15 cellular contexts compared by ENCODE assay signal in the genomic region with DNA sequence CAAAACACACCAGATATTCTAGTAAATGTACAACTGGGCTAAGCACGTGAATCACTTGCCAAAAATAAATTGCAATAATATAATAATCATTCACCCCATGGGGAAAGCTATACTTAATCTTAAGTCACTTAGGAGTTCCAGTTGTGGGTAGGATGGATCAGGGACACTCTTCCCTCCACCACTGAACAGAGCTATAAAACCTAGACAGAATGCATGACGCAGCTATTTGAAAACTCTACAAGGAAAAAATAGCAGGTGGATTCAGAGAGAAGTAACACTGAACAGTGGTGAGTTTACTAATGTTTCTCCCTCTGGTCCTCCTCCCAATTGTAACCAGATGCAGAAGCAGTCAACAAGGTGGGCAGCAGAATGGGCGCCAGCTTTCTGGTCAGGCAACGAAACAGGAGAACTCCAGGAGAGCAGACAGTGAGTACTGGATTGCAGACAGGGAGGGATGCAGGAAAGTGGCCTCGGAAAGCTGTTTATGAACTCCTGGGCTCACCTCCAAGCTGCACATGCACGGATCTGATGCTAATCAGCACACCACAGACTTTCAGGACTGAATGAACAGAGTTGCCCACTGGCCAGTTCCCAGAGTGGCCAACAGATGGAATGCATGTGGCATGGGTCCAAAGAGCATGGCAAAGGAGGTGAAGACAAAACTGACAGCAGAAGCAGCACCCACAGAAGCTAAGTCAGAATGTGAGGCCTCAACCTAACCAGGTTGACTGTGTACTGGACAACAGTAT. TPM values are rescaled to one million over a fixed set of nuclear protein-coding genes. Genes with fewer than 3 reads are reported as not detected.
DNase-seq lines count a peak whose midpoint lies in the region; ATAC-seq and TF ChIP-seq lines count a peak whose summit lies in the region.
"Had no signal": no experiment of that assay in that cellular context is flagged by ENCODE, and none has a peak within 500 bp of the region (broad histone marks: within the 10 kb centered on the region; RNA-seq: fewer than 3 reads in every experiment).

No MANE protein-coding gene starts in this region.

- H3K9me3 ChIP-seq in BE2C, result no peaks in the 10 kb centered on the region
- H3K9me3 ChIP-seq: upper lobe of left lung had no signal

- TF ChIP-seq CTCF in BE2C (IDR thresholded peaks at IDR 0.05; ENCODE audit: low read depth, low read length), result peak; percentile 22; the same call in 1 of the 2 replicates
- peak; percentile 9 for TF ChIP-seq CTCF in brain microvascular endothelial cell (IDR thresholded peaks at IDR 0.05; ENCODE audit: low read depth, low read length, missing control alignments)

- H3K27ac ChIP-seq in brain microvascular endothelial cell, result no peak overlapping the region
- H3K27ac ChIP-seq: upper lobe of left lung had no signal

- no peak overlapping the region for H3K4me3 ChIP-seq in BE2C (ENCODE audit: low read depth, low read length)
- H3K4me3 ChIP-seq in brain microvascular endothelial cell (ENCODE audit: low read depth, low read length), result no peak overlapping the region
- H3K4me3 ChIP-seq: upper lobe of left lung had no signal

- peaks cover 19% of the 10 kb centered on the region for H3K4me1 ChIP-seq in BE2C
- H3K4me1 ChIP-seq: upper lobe of left lung had no signal

- H3K36me3 ChIP-seq in BE2C (peaks cover 6% of the 10 kb centered on the region), brain microvascular endothelial cell (replicated peaks) (peaks cover under 1% of the 10 kb centered on the region)

- DNase-seq in BE2C (peak; percentile 70), HT-29 (ENCODE audit: low spot score) (peak; percentile 12), brain microvascular endothelial cell (no peak), left lobe of liver (ENCODE audit: low spot score) (no peak), HCEC 1CT (no peak), HK-2 (ENCODE audit: unreplicated experiment) (no peak), T-helper 2 cell (no peak)
- DNase-seq: activated CD8-positive, alpha-beta memory T cell treated with anti-CD3 and anti-CD28 coated beads for 24 hours; activated naive CD4-positive, alpha-beta T cell; DMS53; NCI-H1694; NCI-H82; SHP77 treated with DMSO at 0.1 percent for 48 hours; upper lobe of left lung had no signal

- in situ Hi-C loops in brain microvascular endothelial cell (cut with HindIII; ENCODE audit: low pct_ligation_motif_present, low sequenced_read_pairs), result no loop called here

- ATAC-seq in left lobe of liver, result peak; percentile 31
- no peak for ATAC-seq in GM18868 (IDR thresholded peaks at IDR 0.05; ENCODE audit: unreplicated experiment)

- no peaks in the 10 kb centered on the region for H3K27me3 ChIP-seq in BE2C
- H3K27me3 ChIP-seq in brain microvascular endothelial cell (replicated peaks), result no peaks in the 10 kb centered on the region
- H3K27me3 ChIP-seq: upper lobe of left lung had no signal

RNA-seq across cellular contexts. Expression of gene TARBP1, which starts 41.4 kb away (rescaled TPM):
- 30.9 TPM for polyA plus RNA-seq in BE2C (2012; ENCODE audit: insufficient read depth, insufficient read length, low read depth)
- 23.6 and 25.8 TPM in 2 replicates for total RNA-seq in HT-29 (2014; rRNA removed; shearing (Covaris generic))
- total RNA-seq in left lobe of liver, result 7.8 TPM

Comparison
In these comparisons a context has a peak if more than half of its experiments do, and no peak if none do; other contexts are left out.
1. DNase-seq: peak in BE2C (single experiment) and HT-29 (single experiment); none in brain microvascular endothelial cell (single experiment), left lobe of liver (single experiment), HCEC 1CT (single experiment), HK-2 (single experiment) and T-helper 2 cell (0 of 5).